In the genomic region with DNA sequence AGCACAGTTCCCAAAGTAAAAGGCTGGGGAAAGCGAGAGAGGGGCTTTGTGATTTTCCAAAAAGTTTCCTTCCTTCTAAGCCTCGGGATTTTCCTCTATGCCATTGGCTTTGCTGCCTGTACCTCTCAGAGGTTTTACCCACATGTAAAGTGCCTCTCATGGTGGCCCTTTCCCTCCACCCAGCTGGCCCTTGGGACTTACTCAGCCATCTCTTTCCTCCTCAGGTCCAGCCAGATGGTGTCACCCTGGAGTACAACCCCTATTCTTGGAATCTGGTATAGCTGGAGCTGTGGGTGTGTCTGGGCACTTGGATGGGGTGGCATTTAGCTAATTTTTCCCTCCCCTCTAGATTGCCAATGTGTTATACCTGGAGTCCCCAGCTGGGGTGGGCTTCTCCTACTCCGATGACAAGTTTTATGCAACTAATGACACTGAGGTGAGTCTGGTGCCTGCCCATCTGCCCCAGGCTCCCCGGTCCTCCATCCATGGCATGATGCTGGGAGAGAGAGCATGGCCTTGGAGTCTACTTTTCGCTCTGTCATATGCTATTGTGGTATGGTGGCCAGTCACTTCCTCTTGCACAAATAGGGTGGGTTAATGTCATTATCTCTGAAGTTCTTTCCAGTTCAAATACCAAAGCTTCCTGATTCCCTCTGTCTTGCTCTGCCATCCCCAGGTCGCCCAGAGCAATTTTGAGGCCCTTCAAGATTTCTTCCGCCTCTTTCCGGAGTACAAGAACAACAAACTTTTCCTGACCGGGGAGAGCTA, we compare ENCODE assay signal across 1 cellular context.
TF ChIP-seq lines count a peak whose summit lies in the region.

No MANE protein-coding gene starts in this region.

TF ChIP-seq in H1, 55 proteins besides CTCF, POLR2A, EP300 and RAD21:
- no peak for TF ChIP-seq BRCA1 (IDR thresholded peaks at IDR 0.05; ENCODE audit: low read depth, low read length)
